ENCODE assay signal across 26 cellular contexts in genomic region chr19:280541-281007, GRCh38. TPM values are rescaled to one million over a fixed set of nuclear protein-coding genes. Genes with fewer than 3 reads are reported as not detected.
DNase-seq lines count a peak whose midpoint lies in the region; ATAC-seq and TF ChIP-seq lines count a peak whose summit lies in the region.
"Had no signal": no experiment of that assay in that cellular context is flagged by ENCODE, and none has a peak within 500 bp of the region (broad histone marks: within the 10 kb centered on the region; RNA-seq: fewer than 3 reads in every experiment).

No MANE protein-coding gene starts in this region.

- H3K4me1 Mint-ChIP-seq in GM23338 = peaks cover 33% of the 10 kb centered on the region
- H3K4me1 Mint-ChIP-seq: activated CD4-positive, alpha-beta T cell treated with anti-CD3 and anti-CD28 coated beads for 36 hours; mesothelial cell of epicardium had no signal

- H3K27me3 ChIP-seq in GM23338 (ENCODE audit: insufficient read depth) = no peaks in the 10 kb centered on the region
- H3K27me3 ChIP-seq: BLaER1 treated with 17β-estradiol and CSF1 and Interleukin-3, amounts not matched to agents 10 nM and 100 nM; SJSA1 had no signal

- no peaks in the 10 kb centered on the region; the same call in 2 of the 3 replicates for H3K9me3 Mint-ChIP-seq in GM23338
- H3K9me3 Mint-ChIP-seq: activated naive CD4-positive, alpha-beta T cell treated with anti-CD3 and anti-CD28 coated beads, Interleukin-2, amount 50 U/mL, for 72 hours; activated T-helper 1 cell treated with anti-CD3 and anti-CD28 coated beads, Interleukin-12 subunit alpha, Interleukin-12 subunit beta, Interleukin-2, Interleukin-4 antibody, amounts not matched to agents 30 ng/mL and 10 ng/mL and 1 ng/mL, durations not matched to agents 14 hours and 24 hours and 36 hours; mesothelial cell of epicardium; natural killer cell treated with Interleukin-12 subunit alpha and Interleukin-12 subunit beta and Interleukin-15 and Interleukin-18, amount 100 ng/mL, for 72 hours had no signal

- H3K4me3 Mint-ChIP-seq in GM23338 = no peak overlapping the region
- H3K4me3 Mint-ChIP-seq: activated CD4-positive, alpha-beta T cell treated with anti-CD3 and anti-CD28 coated beads for 36 hours; activated T-helper 1 cell treated with anti-CD3 and anti-CD28 coated beads, Interleukin-12 subunit alpha, Interleukin-12 subunit beta, Interleukin-2, Interleukin-4 antibody, amounts not matched to agents 30 ng/mL and 10 ng/mL and 1 ng/mL, durations not matched to agents 14 hours and 24 hours and 36 hours; mesothelial cell of epicardium; natural killer cell treated with Interleukin-12 subunit alpha and Interleukin-12 subunit beta and Interleukin-15 and Interleukin-18, amount 100 ng/mL, for 72 hours had no signal

- H3K79me2 ChIP-seq in GM23338 (replicated peaks; ENCODE audit: insufficient read depth) = no peaks in the 10 kb centered on the region

- no peak overlapping the region for H3K27ac Mint-ChIP-seq in GM23338
- H3K27ac Mint-ChIP-seq: activated CD4-positive, alpha-beta T cell treated with anti-CD3 and anti-CD28 coated beads for 36 hours; activated naive CD4-positive, alpha-beta T cell treated with anti-CD3 and anti-CD28 coated beads, Interleukin-2, amount 50 U/mL, for 72 hours; activated T-helper 1 cell treated with anti-CD3 and anti-CD28 coated beads, Interleukin-12 subunit alpha, Interleukin-12 subunit beta, Interleukin-2, Interleukin-4 antibody, amounts not matched to agents 30 ng/mL and 10 ng/mL and 1 ng/mL, durations not matched to agents 14 hours and 24 hours and 36 hours; mesothelial cell of epicardium; natural killer cell treated with Interleukin-12 subunit alpha and Interleukin-12 subunit beta and Interleukin-15 and Interleukin-18, amount 100 ng/mL, for 72 hours had no signal

- peaks cover 6% of the 10 kb centered on the region for H3K4me1 ChIP-seq in GM23338 (ENCODE audit: insufficient read depth)
- H3K4me1 ChIP-seq: HAP-1, heart left ventricle, left ventricle myocardium inferior, SJSA1, suprapubic skin had no signal

- intact Hi-C loops in Right ventricle myocardium inferior (cut with DNase I) = no loop called here

- H3F3A ChIP-seq in GM23338 (replicated peaks; ENCODE audit: low read depth) = no peaks in the 10 kb centered on the region

- no peak overlapping the region for H3K4me2 ChIP-seq in GM23338

- ATAC-seq in GM23338 (peak; percentile 41), Right ventricle myocardium inferior (no peak)
- ATAC-seq in activated CD4-positive, CD25-positive, alpha-beta regulatory T cell treated with anti-CD3 and anti-CD28 coated beads, Interleukin-2, amount 50 U/mL, for 24 hours = no peak
- ATAC-seq: activated CD4-positive, alpha-beta T cell treated with anti-CD3 and anti-CD28 coated beads for 36 hours; activated naive CD4-positive, alpha-beta T cell treated with anti-CD3 and anti-CD28 coated beads, Interleukin-2, amount 50 U/mL, for 72 hours; Panc1 had no signal

- no peaks in the 10 kb centered on the region; the same call in 1 of the 2 replicates for H3K36me3 ChIP-seq in GM23338 (ENCODE audit: insufficient read depth)
- H3K36me3 ChIP-seq: BLaER1 treated with 17β-estradiol and CSF1 and Interleukin-3, amounts not matched to agents 10 nM and 100 nM; HAP-1; heart left ventricle; left ventricle myocardium inferior; SJSA1 had no signal

- H4K20me1 ChIP-seq in GM23338 (replicated peaks; ENCODE audit: insufficient read depth) = no peaks in the 10 kb centered on the region
- H4K20me1 ChIP-seq: BLaER1 treated with 17β-estradiol and CSF1 and Interleukin-3, amounts not matched to agents 10 nM and 100 nM had no signal

- H3K4me3 ChIP-seq in GM23338 = no peak overlapping the region
- H3K4me3 ChIP-seq: BLaER1 treated with 17β-estradiol and CSF1 and Interleukin-3, amounts not matched to agents 10 nM and 100 nM; HAP-1; heart left ventricle; left ventricle myocardium inferior; SJSA1; suprapubic skin had no signal

- H3K27me3 Mint-ChIP-seq in GM23338 (ENCODE audit: insufficient read depth, low read depth, poor library complexity) = peaks cover 14% of the 10 kb centered on the region

- H3K9me2 ChIP-seq in GM23338 (ENCODE audit: insufficient read depth) = no peaks in the 10 kb centered on the region

- DNase-seq in GM23338 (ENCODE audit: low spot score) = peak; percentile 9
- DNase-seq in NCI-H187 (lab: John Stamatoyannopoulos, UW) = peak; percentile 57 to 67
- peak; percentile 81 for DNase-seq in NCI-H345 treated with DMSO at 0.1 percent for 48 hours (lab: John Stamatoyannopoulos, UW; ENCODE audit: unreplicated experiment)
- peak; percentile 47 for DNase-seq in islet precursor cell
- DNase-seq in Right ventricle myocardium inferior (ENCODE audit: missing footprints) = no peak
- no peak for DNase-seq in activated CD4-positive, CD25-positive, alpha-beta regulatory T cell (lab: John Stamatoyannopoulos, UW)
- DNase-seq in substantia nigra (lab: John Stamatoyannopoulos, UW) = no peak
- DNase-seq: activated CD4-positive, alpha-beta T cell treated with anti-CD3 and anti-CD28 coated beads for 36 hours; central memory CD4-positive, alpha-beta T cell; dermis blood vessel endothelial cell; heart left ventricle; left ventricle myocardium inferior; MM.1S; NCI-H1930; NK-92 treated with Interleukin-12 subunit alpha and Interleukin-12 subunit beta, amount 100 ng/mL, for 24 hours; T-helper 1 cell had no signal

- H3K27ac ChIP-seq in GM23338 (ENCODE audit: low read depth) (no peak overlapping the region), substantia nigra (ENCODE audit: low read depth, low read length, poor library complexity, severe bottlenecking) (no peak overlapping the region)
- H3K27ac ChIP-seq: BLaER1 treated with 17β-estradiol and CSF1 and Interleukin-3, amounts not matched to agents 10 nM and 100 nM; heart left ventricle; left ventricle myocardium inferior; SJSA1; suprapubic skin had no signal

- H3K36me3 Mint-ChIP-seq in GM23338 (ENCODE audit: low read depth) = peaks cover 52% of the 10 kb centered on the region
- H3K36me3 Mint-ChIP-seq: activated naive CD4-positive, alpha-beta T cell treated with anti-CD3 and anti-CD28 coated beads, Interleukin-2, amount 50 U/mL, for 72 hours; mesothelial cell of epicardium; natural killer cell treated with Interleukin-12 subunit alpha and Interleukin-12 subunit beta and Interleukin-15 and Interleukin-18, amount 100 ng/mL, for 72 hours had no signal

- TF ChIP-seq CTCF in GM23338 (conservative IDR thresholded peaks at IDR 0.05; ENCODE audit: low read depth in 2 of 2) = no peak

- H2AFZ ChIP-seq in GM23338 = no peak overlapping the region

TF ChIP-seq in GM23338, 12 proteins besides CTCF, POLR2A, EP300 and RAD21:
- TF ChIP-seq POLR2AphosphoS5 (IDR thresholded peaks at IDR 0.05; ENCODE audit: low read depth) = no peak
- TF ChIP-seq EZH2phosphoT487 (IDR thresholded peaks at IDR 0.05; ENCODE audit: unreplicated experiment) = no peak
TF ChIP-seq in GM23338: peak in this region for 0.

RNA-seq across cellular contexts. Expression of gene PLPP2, which starts 10.6 kb away (rescaled TPM):
- 75.8 and 82.6 TPM in 2 replicates for total RNA-seq in GM23338 (2014; rRNA removed; shearing (Covaris generic))
- 52.9 and 58.3 TPM in 2 replicates for polyA plus RNA-seq in GM23338 (2016; fragmentation: Nextera tagmentation; extraction: Ambion mirVana)
- 0.76 TPM for total RNA-seq in Right ventricle myocardium inferior
- total RNA-seq: left ventricle myocardium inferior had no signal

Comparison
In these comparisons a context has a peak if more than half of its experiments do, and no peak if none do; other contexts are left out.
1. DNase-seq: peak in GM23338 (single experiment), NCI-H187 (2 of 2), NCI-H345 treated with DMSO at 0.1 percent for 48 hours (single experiment) and islet precursor cell (single experiment); none in Right ventricle myocardium inferior (single experiment), activated CD4-positive, CD25-positive, alpha-beta regulatory T cell (0 of 4) and substantia nigra (0 of 49).
2. RNA of gene PLPP2, which starts 10.6 kb away (total RNA-seq): 75.8 to 82.6 TPM in GM23338; 0.76 TPM in Right ventricle myocardium inferior (single experiment); every median in the first group is over 10 times any median in the second.